18 cellular contexts compared by ENCODE assay signal in genomic region chr16:48155926-48156789, GRCh38. TPM values are rescaled to one million over a fixed set of nuclear protein-coding genes. Genes with fewer than 3 reads are reported as not detected.
DNase-seq lines count a peak whose midpoint lies in the region; ATAC-seq and TF ChIP-seq lines count a peak whose summit lies in the region.
"Had no signal": no experiment of that assay in that cellular context is flagged by ENCODE, and none has a peak within 500 bp of the region (broad histone marks: within the 10 kb centered on the region; RNA-seq: fewer than 3 reads in every experiment).

Gene ABCC12, minus strand, starts transcription at chr16:48155993. Its CDS starts 9,569 bp downstream, at chr16:48146424.

- ATAC-seq in left lung: peak; percentile 8

- peak within 1 kb of the TSS; percentile 72 for H3K4me2 ChIP-seq in skeletal muscle satellite cell (ENCODE audit: low read length)

- H3K27me3 ChIP-seq in left lung: peaks cover 0 to 3% of the 10 kb centered on the region in 2 donors
- H3K27me3 ChIP-seq in skeletal muscle satellite cell (ENCODE audit: control insufficient read depth, insufficient read depth, low read length): no peaks in the 10 kb centered on the region
- H3K27me3 ChIP-seq: MG63 had no signal

- intact Hi-C loops in activated T-helper 1 cell treated with anti-CD3 and anti-CD28 coated beads, Interleukin-12 subunit alpha, Interleukin-12 subunit beta, Interleukin-2, Interleukin-4 antibody, amounts not matched to agents 30 ng/mL and 10 ng/mL and 1 ng/mL, durations not matched to agents 14 hours and 24 hours and 36 hours (cut with micrococcal nuclease): loop anchor here (1.0 to 5.0 kb wide), 6 partner anchors 9 to 1469 kb away; partner anchors contain the start of genes ORC6 and VPS35
- intact Hi-C loops in left lung (cut with DNase I): loop anchor here in 1 of 2 donors (5.0 kb wide), 1 partner anchor 1014 kb away; the partner anchor contains the start of gene NETO2

- H3K9me3 ChIP-seq in left lung (no peaks in the 10 kb centered on the region), skeletal muscle satellite cell (replicated peaks; ENCODE audit: low read length) (no peaks in the 10 kb centered on the region)
- H3K9me3 ChIP-seq: MG63 had no signal

- H3K9ac ChIP-seq in skeletal muscle satellite cell (ENCODE audit: low read depth, low read length): peak within 1 kb of the TSS; percentile 30

- H3K9me3 Mint-ChIP-seq in activated naive CD8-positive, alpha-beta T cell (ENCODE audit: low read depth): no peaks in the 10 kb centered on the region
- no peaks in the 10 kb centered on the region for H3K9me3 Mint-ChIP-seq in activated naive CD8-positive, alpha-beta T cell treated with anti-CD3 and anti-CD28 coated beads for 36 hours
- H3K9me3 Mint-ChIP-seq in activated T-helper 1 cell treated with anti-CD3 and anti-CD28 coated beads, Interleukin-12 subunit alpha, Interleukin-12 subunit beta, Interleukin-2, Interleukin-4 antibody, amounts not matched to agents 30 ng/mL and 10 ng/mL and 1 ng/mL, durations not matched to agents 14 hours and 24 hours and 36 hours: no peaks in the 10 kb centered on the region
- H3K9me3 Mint-ChIP-seq: natural killer cell treated with Interleukin-12 subunit alpha and Interleukin-12 subunit beta and Interleukin-15 and Interleukin-18, amount 100 ng/mL, for 72 hours; stimulated activated naive CD8-positive, alpha-beta T cell treated with anti-CD3 and anti-CD28 coated beads, Interleukin-15, Interleukin-2, amounts not matched to agents 100 ng/mL and 50 ng/mL, for 24 hours; T-helper 1 cell treated with Interleukin-12 subunit alpha and Interleukin-12 subunit beta and Interleukin-4 antibody, amounts not matched to agents 30 μg/mL and 1 μg/mL, for 36 hours had no signal

- H3K27ac ChIP-seq in left lung: peak within 1 kb of the TSS in 1 of 2 donors; percentile 6

- no peak within 1 kb of the TSS for H3K27ac Mint-ChIP-seq in activated naive CD8-positive, alpha-beta T cell
- H3K27ac Mint-ChIP-seq in activated naive CD8-positive, alpha-beta T cell treated with anti-CD3 and anti-CD28 coated beads for 36 hours: no peak within 1 kb of the TSS
- H3K27ac Mint-ChIP-seq in activated T-helper 1 cell treated with anti-CD3 and anti-CD28 coated beads, Interleukin-12 subunit alpha, Interleukin-12 subunit beta, Interleukin-2, Interleukin-4 antibody, amounts not matched to agents 30 ng/mL and 10 ng/mL and 1 ng/mL, durations not matched to agents 14 hours and 24 hours and 36 hours: peak within 1 kb of the TSS; percentile 31
- H3K27ac Mint-ChIP-seq: natural killer cell treated with Interleukin-12 subunit alpha and Interleukin-12 subunit beta and Interleukin-15 and Interleukin-18, amount 100 ng/mL, for 72 hours; stimulated activated naive CD8-positive, alpha-beta T cell treated with anti-CD3 and anti-CD28 coated beads, Interleukin-15, Interleukin-2, amounts not matched to agents 100 ng/mL and 50 ng/mL, for 24 hours; T-helper 1 cell treated with Interleukin-12 subunit alpha and Interleukin-12 subunit beta and Interleukin-4 antibody, amounts not matched to agents 30 μg/mL and 1 μg/mL, for 36 hours had no signal

- H3K4me1 ChIP-seq in left lung (peaks cover 0 to 14% of the 10 kb centered on the region in 2 donors), skeletal muscle satellite cell (ENCODE audit: control insufficient read depth, insufficient read depth, low read length) (peaks cover 14% of the 10 kb centered on the region)

- H3K36me3 Mint-ChIP-seq in activated naive CD8-positive, alpha-beta T cell: no peaks in the 10 kb centered on the region
- H3K36me3 Mint-ChIP-seq in activated naive CD8-positive, alpha-beta T cell treated with anti-CD3 and anti-CD28 coated beads for 36 hours: no peaks in the 10 kb centered on the region
- no peaks in the 10 kb centered on the region for H3K36me3 Mint-ChIP-seq in activated T-helper 1 cell treated with anti-CD3 and anti-CD28 coated beads, Interleukin-12 subunit alpha, Interleukin-12 subunit beta, Interleukin-2, Interleukin-4 antibody, amounts not matched to agents 30 ng/mL and 10 ng/mL and 1 ng/mL, durations not matched to agents 14 hours and 24 hours and 36 hours (ENCODE audit: low read depth)
- H3K36me3 Mint-ChIP-seq: CD4-positive, CD25-positive, alpha-beta regulatory T cell; natural killer cell treated with Interleukin-12 subunit alpha and Interleukin-12 subunit beta and Interleukin-15 and Interleukin-18, amount 100 ng/mL, for 72 hours had no signal

- peak within 1 kb of the TSS; percentile 12 for H3K4me3 Mint-ChIP-seq in activated naive CD8-positive, alpha-beta T cell
- no peak within 1 kb of the TSS for H3K4me3 Mint-ChIP-seq in activated naive CD8-positive, alpha-beta T cell treated with anti-CD3 and anti-CD28 coated beads for 36 hours
- H3K4me3 Mint-ChIP-seq in activated T-helper 1 cell treated with anti-CD3 and anti-CD28 coated beads, Interleukin-12 subunit alpha, Interleukin-12 subunit beta, Interleukin-2, Interleukin-4 antibody, amounts not matched to agents 30 ng/mL and 10 ng/mL and 1 ng/mL, durations not matched to agents 14 hours and 24 hours and 36 hours: no peak within 1 kb of the TSS
- H3K4me3 Mint-ChIP-seq: CD4-positive, CD25-positive, alpha-beta regulatory T cell; natural killer cell treated with Interleukin-12 subunit alpha and Interleukin-12 subunit beta and Interleukin-15 and Interleukin-18, amount 100 ng/mL, for 72 hours; stimulated activated naive CD8-positive, alpha-beta T cell treated with anti-CD3 and anti-CD28 coated beads, Interleukin-15, Interleukin-2, amounts not matched to agents 100 ng/mL and 50 ng/mL, for 24 hours; T-helper 1 cell treated with Interleukin-12 subunit alpha and Interleukin-12 subunit beta and Interleukin-4 antibody, amounts not matched to agents 30 μg/mL and 1 μg/mL, for 36 hours had no signal

- H3K27me3 Mint-ChIP-seq in activated naive CD8-positive, alpha-beta T cell: peaks cover 11% of the 10 kb centered on the region
- H3K27me3 Mint-ChIP-seq in activated naive CD8-positive, alpha-beta T cell treated with anti-CD3 and anti-CD28 coated beads for 36 hours: peaks cover 59% of the 10 kb centered on the region
- peaks cover 11% of the 10 kb centered on the region for H3K27me3 Mint-ChIP-seq in activated T-helper 1 cell treated with anti-CD3 and anti-CD28 coated beads, Interleukin-12 subunit alpha, Interleukin-12 subunit beta, Interleukin-2, Interleukin-4 antibody, amounts not matched to agents 30 ng/mL and 10 ng/mL and 1 ng/mL, durations not matched to agents 14 hours and 24 hours and 36 hours (ENCODE audit: insufficient read depth)

- H3K4me3 ChIP-seq in left lung (peak within 1 kb of the TSS in 1 of 2 donors; percentile 8), skeletal muscle satellite cell (ENCODE audit: low read length) (peak within 1 kb of the TSS; percentile 44)
- H3K4me3 ChIP-seq: lung, MG63 had no signal

- no peak for DNase-seq in activated naive CD8-positive, alpha-beta T cell treated with anti-CD3 and anti-CD28 coated beads for 36 hours
- DNase-seq in activated T-helper 1 cell treated with anti-CD3 and anti-CD28 coated beads, Interleukin-12 subunit alpha, Interleukin-12 subunit beta, Interleukin-2, Interleukin-4 antibody, amounts not matched to agents 30 ng/mL and 10 ng/mL and 1 ng/mL, durations not matched to agents 14 hours and 24 hours and 36 hours (ENCODE audit: low spot score): no peak
- DNase-seq in left lung: no peak
- no peak for DNase-seq in activated CD8-positive, alpha-beta memory T cell treated with anti-CD3 and anti-CD28 coated beads for 24 hours
- no peak for DNase-seq in NCI-H2029 (lab: John Stamatoyannopoulos, UW)
- DNase-seq in LoVo (ENCODE audit: low spot score): no peak
- DNase-seq: NCI-H446 treated with DMSO at 0.1 percent for 48 hours had no signal

- H3K4me1 Mint-ChIP-seq in activated naive CD8-positive, alpha-beta T cell (ENCODE audit: low read depth): peaks cover 28% of the 10 kb centered on the region
- H3K4me1 Mint-ChIP-seq in activated naive CD8-positive, alpha-beta T cell treated with anti-CD3 and anti-CD28 coated beads for 36 hours: peaks cover 27% of the 10 kb centered on the region
- H3K4me1 Mint-ChIP-seq in activated T-helper 1 cell treated with anti-CD3 and anti-CD28 coated beads, Interleukin-12 subunit alpha, Interleukin-12 subunit beta, Interleukin-2, Interleukin-4 antibody, amounts not matched to agents 30 ng/mL and 10 ng/mL and 1 ng/mL, durations not matched to agents 14 hours and 24 hours and 36 hours (ENCODE audit: low read depth): peaks cover 29% of the 10 kb centered on the region

- H3K36me3 ChIP-seq in left lung (no peaks in the 10 kb centered on the region), skeletal muscle satellite cell (ENCODE audit: insufficient read depth, low read length) (no peaks in the 10 kb centered on the region)
- H3K36me3 ChIP-seq: MG63 had no signal

- no peak for TF ChIP-seq CTCF in left lung (IDR thresholded peaks at IDR 0.05)

RNA-seq across cellular contexts. Expression of gene ABCC12, which starts in this region (rescaled TPM):
- total RNA-seq in activated naive CD8-positive, alpha-beta T cell treated with anti-CD3 and anti-CD28 coated beads for 36 hours: not detected
- total RNA-seq in activated T-helper 1 cell treated with anti-CD3 and anti-CD28 coated beads, Interleukin-12 subunit alpha, Interleukin-12 subunit beta, Interleukin-2, Interleukin-4 antibody, amounts not matched to agents 30 ng/mL and 10 ng/mL and 1 ng/mL, durations not matched to agents 14 hours and 24 hours and 36 hours: not detected in 2 replicates
- not detected for total RNA-seq in left lung
- total RNA-seq in skeletal muscle satellite cell (2012; rRNA removed): 0.25 and 0.66 TPM in 2 replicates
- total RNA-seq: activated CD8-positive, alpha-beta memory T cell treated with anti-CD3 and anti-CD28 coated beads for 36 hours; CD4-positive, CD25-positive, alpha-beta regulatory T cell; H4; lung; natural killer cell treated with Interleukin-12 subunit alpha and Interleukin-12 subunit beta and Interleukin-15 and Interleukin-18, amount 100 ng/mL, for 72 hours; urinary bladder had no signal

Comparison
In these comparisons a context has a peak if more than half of its experiments do, and no peak if none do; other contexts are left out.
1. Peak in ATAC-seq in left lung; RNA of the gene not detected or under 1 TPM.